Comparison of ENCODE assay signal across 1 cellular context in the genomic region with DNA sequence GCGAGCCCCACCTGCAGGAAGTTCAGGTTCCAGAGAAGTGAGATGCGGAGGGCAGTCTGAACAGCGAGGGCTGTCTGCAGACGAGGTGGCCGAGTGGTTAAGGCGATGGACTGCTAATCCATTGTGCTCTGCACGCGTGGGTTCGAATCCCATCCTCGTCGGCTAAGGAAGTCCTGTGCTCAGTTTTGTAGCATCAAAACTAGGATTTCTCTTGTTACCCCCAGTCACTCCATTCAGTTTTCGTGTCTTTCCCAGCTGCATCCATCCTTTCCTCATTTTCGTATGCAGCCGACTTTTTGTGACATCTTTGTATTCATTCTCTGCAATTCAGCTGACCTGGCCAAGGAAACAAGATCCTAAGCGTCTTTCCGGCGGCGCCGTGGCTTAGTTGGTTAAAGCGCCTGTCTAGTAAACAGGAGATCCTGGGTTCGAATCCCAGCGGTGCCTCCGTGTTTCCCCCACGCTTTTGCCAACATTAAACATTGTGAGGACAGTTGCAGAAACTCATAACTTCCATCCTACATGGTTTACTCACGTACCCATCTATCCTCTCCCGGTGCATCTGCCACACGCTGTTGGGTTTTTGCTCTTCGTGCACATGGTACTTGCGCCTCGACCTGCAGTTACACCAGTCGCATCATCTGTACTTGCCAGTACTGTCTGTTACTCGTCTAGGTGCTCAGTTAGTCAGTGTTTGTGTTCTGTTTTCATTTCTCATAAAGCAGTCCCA.
TF ChIP-seq lines count a peak whose summit lies in the region.

No MANE protein-coding gene starts in this region.

TF ChIP-seq in HEK293, 187 proteins besides CTCF, POLR2A, EP300 and RAD21 (continued from another document and continues in another):
- TF ChIP-seq, protein P1, sequence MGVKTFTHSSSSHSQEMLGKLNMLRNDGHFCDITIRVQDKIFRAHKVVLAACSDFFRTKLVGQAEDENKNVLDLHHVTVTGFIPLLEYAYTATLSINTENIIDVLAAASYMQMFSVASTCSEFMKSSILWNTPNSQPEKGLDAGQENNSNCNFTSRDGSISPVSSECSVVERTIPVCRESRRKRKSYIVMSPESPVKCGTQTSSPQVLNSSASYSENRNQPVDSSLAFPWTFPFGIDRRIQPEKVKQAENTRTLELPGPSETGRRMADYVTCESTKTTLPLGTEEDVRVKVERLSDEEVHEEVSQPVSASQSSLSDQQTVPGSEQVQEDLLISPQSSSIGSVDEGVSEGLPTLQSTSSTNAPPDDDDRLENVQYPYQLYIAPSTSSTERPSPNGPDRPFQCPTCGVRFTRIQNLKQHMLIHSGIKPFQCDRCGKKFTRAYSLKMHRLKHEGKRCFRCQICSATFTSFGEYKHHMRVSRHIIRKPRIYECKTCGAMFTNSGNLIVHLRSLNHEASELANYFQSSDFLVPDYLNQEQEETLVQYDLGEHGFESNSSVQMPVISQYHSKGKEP (tag by site-specific recombination; IDR thresholded peaks at IDR 0.05) = no peak; the same call in 1 of the 2 replicates
- TF ChIP-seq, protein P2, sequence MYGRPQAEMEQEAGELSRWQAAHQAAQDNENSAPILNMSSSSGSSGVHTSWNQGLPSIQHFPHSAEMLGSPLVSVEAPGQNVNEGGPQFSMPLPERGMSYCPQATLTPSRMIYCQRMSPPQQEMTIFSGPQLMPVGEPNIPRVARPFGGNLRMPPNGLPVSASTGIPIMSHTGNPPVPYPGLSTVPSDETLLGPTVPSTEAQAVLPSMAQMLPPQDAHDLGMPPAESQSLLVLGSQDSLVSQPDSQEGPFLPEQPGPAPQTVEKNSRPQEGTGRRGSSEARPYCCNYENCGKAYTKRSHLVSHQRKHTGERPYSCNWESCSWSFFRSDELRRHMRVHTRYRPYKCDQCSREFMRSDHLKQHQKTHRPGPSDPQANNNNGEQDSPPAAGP (tag by site-specific recombination; IDR thresholded peaks at IDR 0.05) = peak; percentile 82; the same call in 1 of the 2 replicates
- TF ChIP-seq, protein P3, sequence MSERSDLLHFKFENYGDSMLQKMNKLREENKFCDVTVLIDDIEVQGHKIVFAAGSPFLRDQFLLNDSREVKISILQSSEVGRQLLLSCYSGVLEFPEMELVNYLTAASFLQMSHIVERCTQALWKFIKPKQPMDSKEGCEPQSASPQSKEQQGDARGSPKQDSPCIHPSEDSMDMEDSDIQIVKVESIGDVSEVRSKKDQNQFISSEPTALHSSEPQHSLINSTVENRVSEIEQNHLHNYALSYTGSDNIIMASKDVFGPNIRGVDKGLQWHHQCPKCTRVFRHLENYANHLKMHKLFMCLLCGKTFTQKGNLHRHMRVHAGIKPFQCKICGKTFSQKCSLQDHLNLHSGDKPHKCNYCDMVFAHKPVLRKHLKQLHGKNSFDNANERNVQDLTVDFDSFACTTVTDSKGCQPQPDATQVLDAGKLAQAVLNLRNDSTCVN (tag by site-specific recombination; optimal IDR thresholded peaks at IDR 0.05) = peak; percentile 23
- TF ChIP-seq ZNF292 (tag by site-specific recombination; IDR thresholded peaks at IDR 0.05; ENCODE audit: borderline replicate concordance, low read depth) (no peak), WT1 (tag by site-specific recombination; IDR thresholded peaks at IDR 0.05) (no peak), HOXA7 (CRISPR knock-in tag; IDR thresholded peaks at IDR 0.05; ENCODE audit: borderline replicate concordance) (no peak), ZNF621 (tag by site-specific recombination; IDR thresholded peaks at IDR 0.05) (no peak), ZNF521 (tag by site-specific recombination; IDR thresholded peaks at IDR 0.05) (no peak), ZNF660 (tag by site-specific recombination; IDR thresholded peaks at IDR 0.05) (peak; percentile 78), ZNF501 (tag by site-specific recombination; IDR thresholded peaks at IDR 0.05) (peak; percentile 54; the same call in 1 of the 2 replicates), GLI4 (tag by site-specific recombination; IDR thresholded peaks at IDR 0.05) (0 out of 2 replicates have a peak, but pooled peaks have one; percentile 51), ZNF549 (tag by site-specific recombination; IDR thresholded peaks at IDR 0.05) (no peak), KLF8 (tag by site-specific recombination; IDR thresholded peaks at IDR 0.05) (peak; percentile 66), ZSCAN23 (tag by site-specific recombination; IDR thresholded peaks at IDR 0.05) (peak; percentile 85; the same call in 1 of the 2 replicates), ZNF274 (IDR thresholded peaks at IDR 0.05; ENCODE audit: low read length) (no peak), ZNF274 (tag by site-specific recombination; IDR thresholded peaks at IDR 0.05; ENCODE audit: borderline replicate concordance) (no peak), ZNF391 (tag by site-specific recombination; IDR thresholded peaks at IDR 0.05; ENCODE audit: borderline replicate concordance, low read depth) (peak; percentile 72; the same call in 1 of the 2 replicates), ZFP37 (tag by site-specific recombination; IDR thresholded peaks at IDR 0.05) (peak; percentile 62; the same call in 1 of the 2 replicates), ZNF23 (tag by site-specific recombination; IDR thresholded peaks at IDR 0.05; ENCODE audit: borderline replicate concordance) (no peak), ZEB2 (tag by site-specific recombination; IDR thresholded peaks at IDR 0.05) (peak; percentile 48; the same call in 1 of the 2 replicates), ZNF654 (tag by site-specific recombination; IDR thresholded peaks at IDR 0.05; ENCODE audit: low read depth) (peak; percentile 4; the same call in 1 of the 2 replicates), ZNF416 (tag by site-specific recombination; IDR thresholded peaks at IDR 0.05) (no peak), ZNF426 (tag by site-specific recombination; IDR thresholded peaks at IDR 0.05) (no peak), ZNF558 (tag by site-specific recombination; IDR thresholded peaks at IDR 0.05) (peak; percentile 69; the same call in 1 of the 2 replicates), HOXD13 (CRISPR knock-in tag; IDR thresholded peaks at IDR 0.05; ENCODE audit: borderline replicate concordance) (no peak), ZNF19 (tag by site-specific recombination; IDR thresholded peaks at IDR 0.05; ENCODE audit: low read depth) (no peak), ZNF48 (tag by site-specific recombination; IDR thresholded peaks at IDR 0.05) (no peak), KLF10 (tag by site-specific recombination; IDR thresholded peaks at IDR 0.05) (peak; percentile 15), GFI1B (tag by site-specific recombination; IDR thresholded peaks at IDR 0.05) (0 out of 2 replicates have a peak, but pooled peaks have one; percentile 18), ZNF433 (tag by site-specific recombination; IDR thresholded peaks at IDR 0.05; ENCODE audit: low read depth) (no peak; the same call in 1 of the 2 replicates), ZNF600 (tag by site-specific recombination; IDR thresholded peaks at IDR 0.05) (peak; percentile 9; the same call in 1 of the 2 replicates), OSR2 (tag by site-specific recombination; IDR thresholded peaks at IDR 0.05) (no peak), FEZF1 (tag by site-specific recombination; IDR thresholded peaks at IDR 0.05) (peak; percentile 28; the same call in 1 of the 2 replicates), ZNF16 (tag by site-specific recombination; IDR thresholded peaks at IDR 0.05; ENCODE audit: low read depth) (peak; percentile 7; the same call in 1 of the 2 replicates), ZNF121 (tag by site-specific recombination; IDR thresholded peaks at IDR 0.05) (peak; percentile 98), ZNF664 (tag by site-specific recombination; IDR thresholded peaks at IDR 0.05) (peak; percentile 100), ZBTB7A (tag by site-specific recombination; IDR thresholded peaks at IDR 0.05; ENCODE audit: low read depth) (no peak), ZNF214 (tag by site-specific recombination; IDR thresholded peaks at IDR 0.05; ENCODE audit: borderline replicate concordance) (no peak; the same call in 1 of the 2 replicates), ZBTB1 (tag by site-specific recombination; IDR thresholded peaks at IDR 0.05) (peak; percentile 57; the same call in 1 of the 2 replicates), ZXDB (tag by site-specific recombination; IDR thresholded peaks at IDR 0.05) (peak; percentile 20; the same call in 1 of the 2 replicates)
- TF ChIP-seq, protein P4, sequence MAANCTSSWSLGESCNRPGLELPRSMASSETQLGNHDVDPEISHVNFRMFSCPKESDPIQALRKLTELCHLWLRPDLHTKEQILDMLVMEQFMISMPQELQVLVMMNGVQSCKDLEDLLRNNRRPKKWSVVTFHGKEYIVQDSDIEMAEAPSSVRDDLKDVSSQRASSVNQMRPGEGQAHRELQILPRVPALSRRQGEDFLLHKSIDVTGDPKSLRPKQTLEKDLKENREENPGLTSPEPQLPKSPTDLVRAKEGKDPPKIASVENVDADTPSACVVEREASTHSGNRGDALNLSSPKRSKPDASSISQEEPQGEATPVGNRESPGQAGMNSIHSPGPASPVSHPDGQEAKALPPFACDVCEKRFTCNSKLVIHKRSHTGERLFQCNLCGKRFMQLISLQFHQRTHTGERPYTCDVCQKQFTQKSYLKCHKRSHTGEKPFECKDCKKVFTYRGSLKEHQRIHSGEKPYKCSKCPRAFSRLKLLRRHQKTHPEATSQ (tag by site-specific recombination; IDR thresholded peaks at IDR 0.05) = peak; percentile 63; the same call in 1 of the 2 replicates
- TF ChIP-seq, protein P5, sequence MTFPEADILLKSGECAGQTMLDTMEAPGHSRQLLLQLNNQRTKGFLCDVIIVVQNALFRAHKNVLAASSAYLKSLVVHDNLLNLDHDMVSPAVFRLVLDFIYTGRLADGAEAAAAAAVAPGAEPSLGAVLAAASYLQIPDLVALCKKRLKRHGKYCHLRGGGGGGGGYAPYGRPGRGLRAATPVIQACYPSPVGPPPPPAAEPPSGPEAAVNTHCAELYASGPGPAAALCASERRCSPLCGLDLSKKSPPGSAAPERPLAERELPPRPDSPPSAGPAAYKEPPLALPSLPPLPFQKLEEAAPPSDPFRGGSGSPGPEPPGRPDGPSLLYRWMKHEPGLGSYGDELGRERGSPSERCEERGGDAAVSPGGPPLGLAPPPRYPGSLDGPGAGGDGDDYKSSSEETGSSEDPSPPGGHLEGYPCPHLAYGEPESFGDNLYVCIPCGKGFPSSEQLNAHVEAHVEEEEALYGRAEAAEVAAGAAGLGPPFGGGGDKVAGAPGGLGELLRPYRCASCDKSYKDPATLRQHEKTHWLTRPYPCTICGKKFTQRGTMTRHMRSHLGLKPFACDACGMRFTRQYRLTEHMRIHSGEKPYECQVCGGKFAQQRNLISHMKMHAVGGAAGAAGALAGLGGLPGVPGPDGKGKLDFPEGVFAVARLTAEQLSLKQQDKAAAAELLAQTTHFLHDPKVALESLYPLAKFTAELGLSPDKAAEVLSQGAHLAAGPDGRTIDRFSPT (tag by site-specific recombination; IDR thresholded peaks at IDR 0.05) = peak; percentile 99
- TF ChIP-seq, protein P6, sequence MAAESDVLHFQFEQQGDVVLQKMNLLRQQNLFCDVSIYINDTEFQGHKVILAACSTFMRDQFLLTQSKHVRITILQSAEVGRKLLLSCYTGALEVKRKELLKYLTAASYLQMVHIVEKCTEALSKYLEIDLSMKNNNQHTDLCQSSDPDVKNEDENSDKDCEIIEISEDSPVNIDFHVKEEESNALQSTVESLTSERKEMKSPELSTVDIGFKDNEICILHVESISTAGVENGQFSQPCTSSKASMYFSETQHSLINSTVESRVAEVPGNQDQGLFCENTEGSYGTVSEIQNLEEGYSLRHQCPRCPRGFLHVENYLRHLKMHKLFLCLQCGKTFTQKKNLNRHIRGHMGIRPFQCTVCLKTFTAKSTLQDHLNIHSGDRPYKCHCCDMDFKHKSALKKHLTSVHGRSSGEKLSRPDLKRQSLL (tag by site-specific recombination; IDR thresholded peaks at IDR 0.05) = no peak
- TF ChIP-seq, protein P7, sequence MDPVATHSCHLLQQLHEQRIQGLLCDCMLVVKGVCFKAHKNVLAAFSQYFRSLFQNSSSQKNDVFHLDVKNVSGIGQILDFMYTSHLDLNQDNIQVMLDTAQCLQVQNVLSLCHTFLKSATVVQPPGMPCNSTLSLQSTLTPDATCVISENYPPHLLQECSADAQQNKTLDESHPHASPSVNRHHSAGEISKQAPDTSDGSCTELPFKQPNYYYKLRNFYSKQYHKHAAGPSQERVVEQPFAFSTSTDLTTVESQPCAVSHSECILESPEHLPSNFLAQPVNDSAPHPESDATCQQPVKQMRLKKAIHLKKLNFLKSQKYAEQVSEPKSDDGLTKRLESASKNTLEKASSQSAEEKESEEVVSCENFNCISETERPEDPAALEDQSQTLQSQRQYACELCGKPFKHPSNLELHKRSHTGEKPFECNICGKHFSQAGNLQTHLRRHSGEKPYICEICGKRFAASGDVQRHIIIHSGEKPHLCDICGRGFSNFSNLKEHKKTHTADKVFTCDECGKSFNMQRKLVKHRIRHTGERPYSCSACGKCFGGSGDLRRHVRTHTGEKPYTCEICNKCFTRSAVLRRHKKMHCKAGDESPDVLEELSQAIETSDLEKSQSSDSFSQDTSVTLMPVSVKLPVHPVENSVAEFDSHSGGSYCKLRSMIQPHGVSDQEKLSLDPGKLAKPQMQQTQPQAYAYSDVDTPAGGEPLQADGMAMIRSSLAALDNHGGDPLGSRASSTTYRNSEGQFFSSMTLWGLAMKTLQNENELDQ (tag by site-specific recombination; IDR thresholded peaks at IDR 0.05; ENCODE audit: low read depth) = no peak
